Comparison of ENCODE assay signal across 1 cellular context in the genomic region with DNA sequence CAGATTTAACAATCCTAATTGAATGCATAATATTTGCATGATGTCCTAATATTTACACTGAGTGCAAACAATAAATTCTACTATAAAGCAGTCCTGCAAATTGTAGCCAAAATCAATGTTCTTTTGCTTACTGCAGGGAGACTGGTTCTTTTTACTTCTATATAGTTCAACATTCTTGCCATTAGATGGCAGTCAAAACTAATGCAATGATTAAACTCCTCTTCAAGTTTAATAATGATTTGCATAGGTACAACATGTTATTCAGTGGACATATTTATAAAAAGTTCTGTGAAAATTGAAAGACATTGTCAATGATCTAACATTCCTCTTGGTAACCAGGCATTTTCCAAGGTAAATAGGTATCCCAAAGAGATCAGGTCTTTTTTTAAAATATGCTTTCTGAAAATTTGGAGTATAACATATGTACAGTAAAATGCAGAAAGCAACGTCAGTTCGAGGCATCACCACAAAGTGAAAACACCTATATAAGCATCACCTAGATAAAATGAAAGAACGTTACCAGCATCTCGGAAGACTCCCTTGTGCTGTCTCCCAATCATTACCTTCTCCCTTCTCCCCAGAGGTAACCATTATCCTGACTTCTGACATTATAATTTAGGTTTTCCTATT.
TF ChIP-seq lines count a peak whose summit lies in the region.

No MANE protein-coding gene starts in this region.

TF ChIP-seq in GM23338, 12 proteins besides CTCF, POLR2A, EP300 and RAD21 (continued from another document):
- TF ChIP-seq, protein P1, sequence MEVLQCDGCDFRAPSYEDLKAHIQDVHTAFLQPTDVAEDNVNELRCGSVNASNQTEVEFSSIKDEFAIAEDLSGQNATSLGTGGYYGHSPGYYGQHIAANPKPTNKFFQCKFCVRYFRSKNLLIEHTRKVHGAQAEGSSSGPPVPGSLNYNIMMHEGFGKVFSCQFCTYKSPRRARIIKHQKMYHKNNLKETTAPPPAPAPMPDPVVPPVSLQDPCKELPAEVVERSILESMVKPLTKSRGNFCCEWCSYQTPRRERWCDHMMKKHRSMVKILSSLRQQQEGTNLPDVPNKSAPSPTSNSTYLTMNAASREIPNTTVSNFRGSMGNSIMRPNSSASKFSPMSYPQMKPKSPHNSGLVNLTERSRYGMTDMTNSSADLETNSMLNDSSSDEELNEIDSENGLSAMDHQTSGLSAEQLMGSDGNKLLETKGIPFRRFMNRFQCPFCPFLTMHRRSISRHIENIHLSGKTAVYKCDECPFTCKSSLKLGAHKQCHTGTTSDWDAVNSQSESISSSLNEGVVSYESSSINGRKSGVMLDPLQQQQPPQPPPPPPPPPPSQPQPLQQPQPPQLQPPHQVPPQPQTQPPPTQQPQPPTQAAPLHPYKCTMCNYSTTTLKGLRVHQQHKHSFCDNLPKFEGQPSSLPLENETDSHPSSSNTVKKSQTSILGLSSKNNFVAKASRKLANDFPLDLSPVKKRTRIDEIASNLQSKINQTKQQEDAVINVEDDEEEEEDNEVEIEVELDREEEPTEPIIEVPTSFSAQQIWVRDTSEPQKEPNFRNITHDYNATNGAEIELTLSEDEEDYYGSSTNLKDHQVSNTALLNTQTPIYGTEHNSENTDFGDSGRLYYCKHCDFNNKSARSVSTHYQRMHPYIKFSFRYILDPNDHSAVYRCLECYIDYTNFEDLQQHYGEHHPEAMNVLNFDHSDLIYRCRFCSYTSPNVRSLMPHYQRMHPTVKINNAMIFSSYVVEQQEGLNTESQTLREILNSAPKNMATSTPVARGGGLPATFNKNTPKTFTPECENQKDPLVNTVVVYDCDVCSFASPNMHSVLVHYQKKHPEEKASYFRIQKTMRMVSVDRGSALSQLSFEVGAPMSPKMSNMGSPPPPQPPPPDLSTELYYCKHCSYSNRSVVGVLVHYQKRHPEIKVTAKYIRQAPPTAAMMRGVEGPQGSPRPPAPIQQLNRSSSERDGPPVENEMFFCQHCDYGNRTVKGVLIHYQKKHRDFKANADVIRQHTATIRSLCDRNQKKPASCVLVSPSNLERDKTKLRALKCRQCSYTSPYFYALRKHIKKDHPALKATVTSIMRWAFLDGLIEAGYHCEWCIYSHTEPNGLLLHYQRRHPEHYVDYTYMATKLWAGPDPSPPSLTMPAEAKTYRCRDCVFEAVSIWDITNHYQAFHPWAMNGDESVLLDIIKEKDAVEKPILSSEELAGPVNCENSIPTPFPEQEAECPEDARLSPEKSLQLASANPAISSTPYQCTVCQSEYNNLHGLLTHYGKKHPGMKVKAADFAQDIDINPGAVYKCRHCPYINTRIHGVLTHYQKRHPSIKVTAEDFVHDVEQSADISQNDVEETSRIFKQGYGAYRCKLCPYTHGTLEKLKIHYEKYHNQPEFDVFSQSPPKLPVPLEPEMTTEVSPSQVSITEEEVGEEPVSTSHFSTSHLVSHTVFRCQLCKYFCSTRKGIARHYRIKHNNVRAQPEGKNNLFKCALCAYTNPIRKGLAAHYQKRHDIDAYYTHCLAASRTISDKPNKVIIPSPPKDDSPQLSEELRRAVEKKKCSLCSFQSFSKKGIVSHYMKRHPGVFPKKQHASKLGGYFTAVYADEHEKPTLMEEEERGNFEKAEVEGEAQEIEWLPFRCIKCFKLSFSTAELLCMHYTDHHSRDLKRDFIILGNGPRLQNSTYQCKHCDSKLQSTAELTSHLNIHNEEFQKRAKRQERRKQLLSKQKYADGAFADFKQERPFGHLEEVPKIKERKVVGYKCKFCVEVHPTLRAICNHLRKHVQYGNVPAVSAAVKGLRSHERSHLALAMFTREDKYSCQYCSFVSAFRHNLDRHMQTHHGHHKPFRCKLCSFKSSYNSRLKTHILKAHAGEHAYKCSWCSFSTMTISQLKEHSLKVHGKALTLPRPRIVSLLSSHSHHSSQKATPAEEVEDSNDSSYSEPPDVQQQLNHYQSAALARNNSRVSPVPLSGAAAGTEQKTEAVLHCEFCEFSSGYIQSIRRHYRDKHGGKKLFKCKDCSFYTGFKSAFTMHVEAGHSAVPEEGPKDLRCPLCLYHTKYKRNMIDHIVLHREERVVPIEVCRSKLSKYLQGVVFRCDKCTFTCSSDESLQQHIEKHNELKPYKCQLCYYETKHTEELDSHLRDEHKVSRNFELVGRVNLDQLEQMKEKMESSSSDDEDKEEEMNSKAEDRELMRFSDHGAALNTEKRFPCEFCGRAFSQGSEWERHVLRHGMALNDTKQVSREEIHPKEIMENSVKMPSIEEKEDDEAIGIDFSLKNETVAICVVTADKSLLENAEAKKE (CRISPR knock-in tag; IDR thresholded peaks at IDR 0.05), result no peak
- TF ChIP-seq STAT1 (IDR thresholded peaks at IDR 0.05; ENCODE audit: unreplicated experiment) (no peak), JUNB (IDR thresholded peaks at IDR 0.05; ENCODE audit: unreplicated experiment) (no peak), EZH2phosphoT487 (IDR thresholded peaks at IDR 0.05; ENCODE audit: unreplicated experiment) (no peak), ZNF331 (CRISPR knock-in tag; IDR thresholded peaks at IDR 0.05; ENCODE audit: low read depth) (no peak), ZNF114 (CRISPR knock-in tag; IDR thresholded peaks at IDR 0.05) (no peak), NANOG (IDR thresholded peaks at IDR 0.05; ENCODE audit: borderline replicate concordance) (no peak), POLR2AphosphoS5 (IDR thresholded peaks at IDR 0.05; ENCODE audit: low read depth) (no peak), EZH2 (IDR thresholded peaks at IDR 0.05; ENCODE audit: low read depth, unreplicated experiment) (no peak)
- TF ChIP-seq, protein P2, sequence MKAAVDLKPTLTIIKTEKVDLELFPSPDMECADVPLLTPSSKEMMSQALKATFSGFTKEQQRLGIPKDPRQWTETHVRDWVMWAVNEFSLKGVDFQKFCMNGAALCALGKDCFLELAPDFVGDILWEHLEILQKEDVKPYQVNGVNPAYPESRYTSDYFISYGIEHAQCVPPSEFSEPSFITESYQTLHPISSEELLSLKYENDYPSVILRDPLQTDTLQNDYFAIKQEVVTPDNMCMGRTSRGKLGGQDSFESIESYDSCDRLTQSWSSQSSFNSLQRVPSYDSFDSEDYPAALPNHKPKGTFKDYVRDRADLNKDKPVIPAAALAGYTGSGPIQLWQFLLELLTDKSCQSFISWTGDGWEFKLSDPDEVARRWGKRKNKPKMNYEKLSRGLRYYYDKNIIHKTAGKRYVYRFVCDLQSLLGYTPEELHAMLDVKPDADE (IDR thresholded peaks at IDR 0.05), result no peak
TF ChIP-seq in GM23338: peak in this region for 0.
